ENCODE assay signal across 8 cellular contexts in the genomic region with DNA sequence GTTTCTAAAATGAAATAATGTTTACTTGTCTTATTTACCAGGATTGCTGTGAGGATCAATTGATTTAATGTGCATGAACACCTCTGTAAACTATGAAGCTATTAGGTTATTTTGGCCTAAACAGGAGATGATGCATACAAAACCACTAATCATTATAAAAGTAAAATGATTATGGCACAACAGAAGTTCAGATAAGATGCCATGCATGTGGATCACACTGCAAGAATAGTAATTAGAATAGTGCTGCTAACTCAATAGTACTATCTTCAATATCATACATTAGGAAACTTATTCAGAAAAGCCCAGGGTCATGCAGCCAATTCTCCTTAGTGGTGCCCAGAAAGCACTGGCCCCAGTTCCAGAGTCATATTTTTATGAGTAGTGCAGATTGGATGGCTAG.
"Had no signal": no experiment of that assay in that cellular context is flagged by ENCODE, and none has a peak within 500 bp of the region (broad histone marks: within the 10 kb centered on the region; RNA-seq: fewer than 3 reads in every experiment).

No MANE protein-coding gene starts in this region.

- FAIRE-seq: G401.6, GM12878, GM12891, GM12892, GM18507, GM19239 had no signal

- H3K4me3 ChIP-seq: GM12878 had no signal

- DNase-seq: GDM1, GF-D8 had no signal

- ATAC-seq: GM12878 had no signal
